ENCODE assay signal across 9 cellular contexts in genomic region chr4:88158038-88158359, GRCh38. TPM values are rescaled to one million over a fixed set of nuclear protein-coding genes. Genes with fewer than 3 reads are reported as not detected.
DNase-seq lines count a peak whose midpoint lies in the region; FAIRE-seq lines count a peak whose summit lies in the region.
"Had no signal": no experiment of that assay in that cellular context is flagged by ENCODE, and none has a peak within 500 bp of the region (broad histone marks: within the 10 kb centered on the region; RNA-seq: fewer than 3 reads in every experiment).

No MANE protein-coding gene starts in this region.

- H3K4me3 ChIP-seq in iPS-18c (ENCODE audit: insufficient read depth, low read depth, low read length) (peak overlapping the region; percentile 72), thymus (ENCODE audit: low read length) (peak overlapping the region; percentile 56)

- H3K9me3 ChIP-seq in iPS-18c (ENCODE audit: control insufficient read depth, insufficient read depth, low read length) (no peaks in the 10 kb centered on the region), thymus (ENCODE audit: control insufficient read depth) (no peaks in the 10 kb centered on the region)

- H3K9me3 Mint-ChIP-seq in activated naive CD4-positive, alpha-beta T cell treated with anti-CD3 and anti-CD28 coated beads for 36 hours = no peaks in the 10 kb centered on the region
- H3K9me3 Mint-ChIP-seq in activated CD4-positive, alpha-beta memory T cell treated with anti-CD3 and anti-CD28 coated beads for 36 hours = no peaks in the 10 kb centered on the region

- POLR2A ChIA-PET in activated CD4-positive, alpha-beta memory T cell treated with anti-CD3 and anti-CD28 coated beads for 36 hours (lab: Charles Lee) = no interaction called here

- CTCF ChIA-PET in activated naive CD4-positive, alpha-beta T cell treated with anti-CD3 and anti-CD28 coated beads for 36 hours (lab: Charles Lee) = interaction anchor here (0.9 to 1.3 kb wide), 3 partner anchors 53 to 125 kb away, joined by 4 to 9 read pairs (median 6); no protein-coding TSS in a partner anchor
- CTCF ChIA-PET in activated CD4-positive, alpha-beta memory T cell treated with anti-CD3 and anti-CD28 coated beads for 36 hours (lab: Charles Lee) = interaction anchor here (1.2 kb wide), 1 partner anchor 125 kb away, joined by 4 read pairs; no protein-coding TSS in a partner anchor

- H3K36me3 ChIP-seq in thymus (ENCODE audit: control insufficient read depth, insufficient read depth) = no peaks in the 10 kb centered on the region

- FAIRE-seq in frontal cortex (lab: Jason Lieb, UNC) = no peak

- H3K27ac ChIP-seq in thymus (ENCODE audit: low read depth) = no peak overlapping the region

- H3K27ac Mint-ChIP-seq in activated naive CD4-positive, alpha-beta T cell treated with anti-CD3 and anti-CD28 coated beads for 36 hours = no peak overlapping the region
- H3K27ac Mint-ChIP-seq in activated CD4-positive, alpha-beta memory T cell treated with anti-CD3 and anti-CD28 coated beads for 36 hours = no peak overlapping the region

- H3K4me1 Mint-ChIP-seq in activated naive CD4-positive, alpha-beta T cell treated with anti-CD3 and anti-CD28 coated beads for 36 hours (ENCODE audit: low read depth) = peaks cover 12% of the 10 kb centered on the region
- peaks cover 14% of the 10 kb centered on the region for H3K4me1 Mint-ChIP-seq in activated CD4-positive, alpha-beta memory T cell treated with anti-CD3 and anti-CD28 coated beads for 36 hours (ENCODE audit: low read depth)

- DNase-seq in activated naive CD4-positive, alpha-beta T cell treated with anti-CD3 and anti-CD28 coated beads for 36 hours = no peak
- no peak for DNase-seq in activated naive CD4-positive, alpha-beta T cell (lab: John Stamatoyannopoulos, UW)
- no peak for DNase-seq in activated CD4-positive, alpha-beta memory T cell treated with anti-CD3 and anti-CD28 coated beads for 36 hours
- DNase-seq in frontal cortex (ENCODE audit: low spot score in 2 of 2) (no peak), A172 (ENCODE audit: low spot score) (no peak)
- no peak for DNase-seq in stimulated activated CD4-positive, alpha-beta T cell treated with anti-CD3 and anti-CD28 coated beads, Interleukin-12 subunit alpha, Interleukin-12 subunit beta, amount 100 ng/mL, for 4 hours
- DNase-seq: MM.1S had no signal

- H3K4me1 ChIP-seq in thymus (ENCODE audit: control insufficient read depth, insufficient read depth, low read length) = no peaks in the 10 kb centered on the region

- peaks cover 20% of the 10 kb centered on the region for H3K27me3 Mint-ChIP-seq in activated naive CD4-positive, alpha-beta T cell treated with anti-CD3 and anti-CD28 coated beads for 36 hours (ENCODE audit: low read depth)
- peaks cover 6% of the 10 kb centered on the region for H3K27me3 Mint-ChIP-seq in activated CD4-positive, alpha-beta memory T cell treated with anti-CD3 and anti-CD28 coated beads for 36 hours

- no peaks in the 10 kb centered on the region for H3K27me3 ChIP-seq in thymus (ENCODE audit: control insufficient read depth, insufficient read depth)

- WGBS in thymus = 15% methylated on average over 6 of the region's 6 CpGs

- no peaks in the 10 kb centered on the region for H3K36me3 Mint-ChIP-seq in activated naive CD4-positive, alpha-beta T cell treated with anti-CD3 and anti-CD28 coated beads for 36 hours (ENCODE audit: low read depth)
- no peaks in the 10 kb centered on the region for H3K36me3 Mint-ChIP-seq in activated CD4-positive, alpha-beta memory T cell treated with anti-CD3 and anti-CD28 coated beads for 36 hours

- H3K4me3 Mint-ChIP-seq in activated naive CD4-positive, alpha-beta T cell treated with anti-CD3 and anti-CD28 coated beads for 36 hours = peak overlapping the region; percentile 73
- H3K4me3 Mint-ChIP-seq in activated CD4-positive, alpha-beta memory T cell treated with anti-CD3 and anti-CD28 coated beads for 36 hours = peak overlapping the region; percentile 68

- intact Hi-C loops in activated naive CD4-positive, alpha-beta T cell treated with anti-CD3 and anti-CD28 coated beads for 36 hours (cut with micrococcal nuclease) = loop anchor here (5.0 kb wide), 1 partner anchor 151 kb away; the partner anchor contains the start of gene PKD2
- intact Hi-C loops in activated CD4-positive, alpha-beta memory T cell treated with anti-CD3 and anti-CD28 coated beads for 36 hours (cut with micrococcal nuclease) = loop anchor here (1.0 to 2.0 kb wide), 3 partner anchors 38 to 365 kb away; partner anchors contain the start of genes PPM1K and PYURF

RNA-seq across cellular contexts. Expression of gene ABCG2, which starts 0.4 kb away (rescaled TPM):
- under 1 TPM; 0.35 to 0.55 TPM for total RNA-seq in activated naive CD4-positive, alpha-beta T cell treated with anti-CD3 and anti-CD28 coated beads for 36 hours
- total RNA-seq in activated CD4-positive, alpha-beta memory T cell treated with anti-CD3 and anti-CD28 coated beads for 36 hours = under 1 TPM; 0.75 to 0.81 TPM
- 0.59 TPM for polyA plus RNA-seq in thymus
- 21.6 TPM for total RNA-seq in frontal cortex
- total RNA-seq in A172 (2014; rRNA removed; shearing (Covaris generic)) = 0.96 and 2.1 TPM in 2 replicates
